In the genomic region with DNA sequence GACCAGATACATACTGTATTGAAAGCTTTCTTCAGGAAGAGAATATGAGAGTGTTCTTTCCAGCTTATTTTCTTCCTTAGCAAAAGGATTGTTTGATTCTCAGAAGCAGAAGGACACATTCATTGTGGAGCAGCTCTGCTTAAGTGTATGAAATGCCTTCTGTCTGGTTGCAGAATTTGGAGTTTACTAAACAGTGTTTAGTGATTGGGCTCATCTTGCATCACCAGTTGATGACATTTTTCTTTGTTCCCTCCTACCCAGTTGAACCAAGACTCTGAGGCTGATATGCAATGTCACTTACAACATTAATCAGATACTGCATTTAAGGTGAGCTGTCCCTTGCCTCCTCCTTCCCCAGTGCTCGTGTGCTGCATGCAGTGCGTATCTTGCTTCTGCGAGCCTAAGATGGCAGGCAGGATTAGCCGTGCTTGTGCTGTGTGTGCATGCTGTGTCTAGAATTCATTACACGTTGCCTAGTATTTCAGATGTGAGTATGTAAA, we compare ENCODE assay signal across 9 cellular contexts. TPM values are rescaled to one million over a fixed set of nuclear protein-coding genes. Genes with fewer than 3 reads are reported as not detected.
DNase-seq lines count a peak whose midpoint lies in the region; ATAC-seq and TF ChIP-seq lines count a peak whose summit lies in the region.
"Had no signal": no experiment of that assay in that cellular context is flagged by ENCODE, and none has a peak within 500 bp of the region (broad histone marks: within the 10 kb centered on the region; RNA-seq: fewer than 3 reads in every experiment).

No MANE protein-coding gene starts in this region.

- no peaks in the 10 kb centered on the region for H3K36me3 Mint-ChIP-seq in WTC11
- H3K36me3 Mint-ChIP-seq in activated CD8-positive, alpha-beta T cell treated with anti-CD3 and anti-CD28 coated beads for 36 hours (ENCODE audit: low read depth): no peaks in the 10 kb centered on the region

- no peaks in the 10 kb centered on the region for H3K4me1 ChIP-seq in mesodermal cell (ENCODE audit: control insufficient read depth, insufficient read depth, low read length, poor library complexity, severe bottlenecking)

- H3K27me3 Mint-ChIP-seq in WTC11 (ENCODE audit: low read depth): no peaks in the 10 kb centered on the region
- H3K27me3 Mint-ChIP-seq in activated CD8-positive, alpha-beta T cell treated with anti-CD3 and anti-CD28 coated beads for 36 hours: peaks cover 2% of the 10 kb centered on the region

- peak overlapping the region; percentile 40 for H3K27ac Mint-ChIP-seq in WTC11
- H3K27ac Mint-ChIP-seq in activated CD8-positive, alpha-beta T cell treated with anti-CD3 and anti-CD28 coated beads for 36 hours: no peak overlapping the region
- H3K27ac Mint-ChIP-seq: activated naive CD8-positive, alpha-beta T cell treated with anti-CD3 and anti-CD28 coated beads, Interleukin-2, amount 10 ng/mL, durations not matched to agents 7 days and 5 days had no signal

- no peaks in the 10 kb centered on the region for H3K9me3 Mint-ChIP-seq in WTC11
- no peaks in the 10 kb centered on the region for H3K9me3 Mint-ChIP-seq in activated CD8-positive, alpha-beta T cell treated with anti-CD3 and anti-CD28 coated beads for 36 hours
- H3K9me3 Mint-ChIP-seq: activated naive CD8-positive, alpha-beta T cell treated with anti-CD3 and anti-CD28 coated beads, Interleukin-2, amount 10 ng/mL, durations not matched to agents 7 days and 5 days had no signal

- CTCF ChIA-PET in WTC11 (lab: Charles Lee): interaction anchor here (0.6 to 3.4 kb wide), 5 partner anchors 52 to 82 kb away, joined by 3 to 11 read pairs (median 4); no protein-coding TSS in a partner anchor
- CTCF ChIA-PET in activated CD8-positive, alpha-beta T cell treated with anti-CD3 and anti-CD28 coated beads for 36 hours (lab: Charles Lee): interaction anchor here (0.6 to 1.5 kb wide), 6 partner anchors 10 to 84 kb away, joined by 3 to 7 read pairs (median 4); no protein-coding TSS in a partner anchor

- H3K4me3 ChIP-seq in mesodermal cell (ENCODE audit: extremely low read depth, insufficient read depth, low read length, poor library complexity, severe bottlenecking): no peak overlapping the region

- H3K9me3 ChIP-seq in mesodermal cell (ENCODE audit: control insufficient read depth, low read length): no peaks in the 10 kb centered on the region

- H3K27ac ChIP-seq in mesodermal cell (ENCODE audit: low read depth, low read length, severe bottlenecking): peak overlapping the region; percentile 4

- peaks cover 57% of the 10 kb centered on the region for H3K36me3 ChIP-seq in mesodermal cell (ENCODE audit: control insufficient read depth, insufficient read depth, low read length)

- no peak for TF ChIP-seq CTCF in WTC11 (IDR thresholded peaks at IDR 0.05)
- TF ChIP-seq CTCF in activated CD8-positive, alpha-beta T cell treated with anti-CD3 and anti-CD28 coated beads for 36 hours (IDR thresholded peaks at IDR 0.05): no peak

- 87 to 100% methylated on average over 2 to 4 of the region's 5 CpGs for WGBS in mesodermal cell (ENCODE audit: insufficient coverage in 2 of 2), 2 experiments

- H3K4me1 Mint-ChIP-seq in WTC11: peaks cover 39% of the 10 kb centered on the region
- peaks cover 15% of the 10 kb centered on the region for H3K4me1 Mint-ChIP-seq in activated CD8-positive, alpha-beta T cell treated with anti-CD3 and anti-CD28 coated beads for 36 hours (ENCODE audit: low read depth)

- peak; percentile 42 for ATAC-seq in HG02798 (IDR thresholded peaks at IDR 0.05; ENCODE audit: poor library complexity, unreplicated experiment)
- ATAC-seq in WTC11: no peak
- ATAC-seq in GM19467 (IDR thresholded peaks at IDR 0.05; ENCODE audit: unreplicated experiment): no peak
- ATAC-seq in activated CD8-positive, alpha-beta T cell treated with anti-CD3 and anti-CD28 coated beads for 36 hours: no peak

- POLR2A ChIA-PET in WTC11 (lab: Charles Lee): no interaction called here
- POLR2A ChIA-PET in activated CD8-positive, alpha-beta T cell treated with anti-CD3 and anti-CD28 coated beads for 36 hours (lab: Charles Lee): interaction anchor here (1.0 kb wide), 1 partner anchor 16 kb away, joined by 3 read pairs; no protein-coding TSS in a partner anchor

- DNase-seq in DMS 273 (lab: John Stamatoyannopoulos, UW; ENCODE audit: unreplicated experiment) (peak; percentile 91), WTC11 (ENCODE audit: low spot score) (no peak), RKO (ENCODE audit: low spot score) (no peak)
- DNase-seq in activated CD8-positive, alpha-beta T cell treated with anti-CD3 and anti-CD28 coated beads for 36 hours: no peak
- no peak for DNase-seq in stimulated activated CD4-positive, alpha-beta T cell treated with anti-CD3 and anti-CD28 coated beads, Interleukin-4, amount 100 ng/mL, for 4 hours
- DNase-seq: activated naive CD8-positive, alpha-beta T cell treated with anti-CD3 and anti-CD28 coated beads, Interleukin-2, amount 10 ng/mL, durations not matched to agents 7 days and 5 days had no signal

- intact Hi-C loops in activated CD8-positive, alpha-beta T cell treated with anti-CD3 and anti-CD28 coated beads for 36 hours (cut with micrococcal nuclease): no loop called here

- H3K4me3 Mint-ChIP-seq in WTC11: no peak overlapping the region
- H3K4me3 Mint-ChIP-seq in activated CD8-positive, alpha-beta T cell treated with anti-CD3 and anti-CD28 coated beads for 36 hours: no peak overlapping the region
- H3K4me3 Mint-ChIP-seq: activated naive CD8-positive, alpha-beta T cell treated with anti-CD3 and anti-CD28 coated beads, Interleukin-2, amount 10 ng/mL, durations not matched to agents 7 days and 5 days had no signal

TF ChIP-seq in WTC11, 78 proteins besides CTCF, POLR2A, EP300 and RAD21:
- TF ChIP-seq PRRX2 (CRISPR knock-in tag; IDR thresholded peaks at IDR 0.05): no peak
- TF ChIP-seq GABPB1 (CRISPR knock-in tag; IDR thresholded peaks at IDR 0.05): no peak

RNA-seq across cellular contexts. Expression of a gene that starts 18.4 kb away (rescaled TPM):
- 10.5 to 12.3 TPM (median 11.6 TPM) in 3 replicates for total RNA-seq in WTC11 (2021)
- polyA plus RNA-seq in mesodermal cell (2013, experiment 1 of 2): 37.0 TPM
- polyA plus RNA-seq in mesodermal cell (2013, experiment 2 of 2): 34.1 TPM
- 10 to 100 TPM; 20.4 to 21.2 TPM for total RNA-seq in activated CD8-positive, alpha-beta T cell treated with anti-CD3 and anti-CD28 coated beads for 36 hours
